ENCODE assay signal across 8 cellular contexts in genomic region chr4:170090667-170091052, GRCh38. TPM values are rescaled to one million over a fixed set of nuclear protein-coding genes. Genes with fewer than 3 reads are reported as not detected.
DNase-seq lines count a peak whose midpoint lies in the region; ATAC-seq, FAIRE-seq and TF ChIP-seq lines count a peak whose summit lies in the region.

No MANE protein-coding gene starts in this region.

- no peak for TF ChIP-seq CTCF in activated CD8-positive, alpha-beta T cell treated with anti-CD3 and anti-CD28 coated beads for 36 hours (IDR thresholded peaks at IDR 0.05)
- TF ChIP-seq CTCF in keratinocyte (optimal IDR thresholded peaks at IDR 0.05 in 1 of 3, IDR thresholded peaks at IDR 0.05 in 1 of 3, conservative IDR thresholded peaks at IDR 0.05 in 1 of 3; ENCODE audit: extremely low read depth in 1 of 3, insufficient read depth in 2 of 3, low read length in 3 of 3) (no peak), thoracic aorta (IDR thresholded peaks at IDR 0.05) (no peak), OCI-LY7 (conservative IDR thresholded peaks at IDR 0.05; ENCODE audit: low read length) (no peak)

- CTCF ChIA-PET in activated naive CD4-positive, alpha-beta T cell treated with anti-CD3 and anti-CD28 coated beads, Interleukin-2, amount 10 ng/mL, durations not matched to agents 7 days and 5 days (lab: Charles Lee): no interaction called here
- CTCF ChIA-PET in activated CD8-positive, alpha-beta T cell treated with anti-CD3 and anti-CD28 coated beads for 36 hours (lab: Charles Lee): interaction anchor here (1.2 kb wide), 1 partner anchor 280 kb away, joined by 6 read pairs; no protein-coding TSS in a partner anchor
- CTCF ChIA-PET in OCI-LY7 (lab: Charles Lee; ENCODE audit: unreplicated experiment): no interaction called here

- no peak overlapping the region for H3K27ac Mint-ChIP-seq in activated naive CD4-positive, alpha-beta T cell treated with anti-CD3 and anti-CD28 coated beads, Interleukin-2, amount 10 ng/mL, durations not matched to agents 7 days and 5 days
- H3K27ac Mint-ChIP-seq in activated naive CD4-positive, alpha-beta T cell treated with anti-CD3 and anti-CD28 coated beads, Interleukin-2, amount 50 U/mL, for 72 hours: no peak overlapping the region
- H3K27ac Mint-ChIP-seq in activated CD8-positive, alpha-beta T cell treated with anti-CD3 and anti-CD28 coated beads for 36 hours: no peak overlapping the region

- no peaks in the 10 kb centered on the region for H3K27me3 ChIP-seq in keratinocyte (ENCODE audit: control insufficient read depth, extremely low read depth, insufficient read depth, low read length)
- H3K27me3 ChIP-seq in thoracic aorta (replicated peaks; ENCODE audit: insufficient read depth): no peaks in the 10 kb centered on the region

- H3K9me1 ChIP-seq in keratinocyte (ENCODE audit: control insufficient read depth, extremely low read depth, insufficient read depth, low read length): no peaks in the 10 kb centered on the region

- peak overlapping the region in 2 of 3 experiments; percentile 81 to 84 for H3K4me3 ChIP-seq in keratinocyte (ENCODE audit: control insufficient read depth in 2 of 3, extremely low read depth in 1 of 3, insufficient read depth in 2 of 3, low read depth in 1 of 3, low read length in 3 of 3)
- H3K4me3 ChIP-seq in thoracic aorta: peak overlapping the region; percentile 82
- H3K4me3 ChIP-seq in OCI-LY7 (ENCODE audit: low read depth, low read length, poor library complexity, severe bottlenecking): no peak overlapping the region

- ATAC-seq in activated naive CD4-positive, alpha-beta T cell treated with anti-CD3 and anti-CD28 coated beads, Interleukin-2, amount 50 U/mL, for 72 hours: no peak
- no peak for ATAC-seq in activated CD8-positive, alpha-beta T cell treated with anti-CD3 and anti-CD28 coated beads for 36 hours
- ATAC-seq in thoracic aorta (ENCODE audit: insufficient number of reproducible peaks, low FRiP score, low read depth) (no peak), HG03159 (IDR thresholded peaks at IDR 0.05; ENCODE audit: unreplicated experiment) (no peak)

- H3K4me2 ChIP-seq in keratinocyte (ENCODE audit: control insufficient read depth, extremely low read depth, insufficient read depth, low read depth, low read length): peak overlapping the region; percentile 96
- no peak overlapping the region for H3K4me2 ChIP-seq in OCI-LY7 (ENCODE audit: low read length)

- H4K20me1 ChIP-seq in keratinocyte (ENCODE audit: control insufficient read depth, extremely low read depth, insufficient read depth, low read length) (no peaks in the 10 kb centered on the region), OCI-LY7 (ENCODE audit: insufficient read depth, low read length) (no peaks in the 10 kb centered on the region)

- POLR2A ChIA-PET in activated CD8-positive, alpha-beta T cell treated with anti-CD3 and anti-CD28 coated beads for 36 hours (lab: Charles Lee): no interaction called here
- POLR2A ChIA-PET in OCI-LY7 (lab: Charles Lee): no interaction called here

- no TSS peak for BruUV-seq in OCI-LY7 (replicated peaks; lab: Mats Ljungman, UMichigan)

- H3K4me1 ChIP-seq in keratinocyte (ENCODE audit: control insufficient read depth, extremely low read depth, insufficient read depth, low read length) (peaks cover 11% of the 10 kb centered on the region), thoracic aorta (ENCODE audit: control insufficient read depth in 1 of 2, low read depth in 2 of 2) (peaks cover 0 to 6% of the 10 kb centered on the region in 2 donors), OCI-LY7 (ENCODE audit: insufficient read depth, low read length, poor library complexity, severe bottlenecking) (no peaks in the 10 kb centered on the region)

- H3K79me2 ChIP-seq in keratinocyte (ENCODE audit: control insufficient read depth, insufficient read depth, low read length) (no peaks in the 10 kb centered on the region), OCI-LY7 (ENCODE audit: insufficient read depth, low read depth, low read length) (no peaks in the 10 kb centered on the region)

- no peaks in the 10 kb centered on the region for H3K9me2 ChIP-seq in OCI-LY7 (ENCODE audit: insufficient read depth, low read length)

- no peak overlapping the region for H3K9ac ChIP-seq in keratinocyte (ENCODE audit: control insufficient read depth, extremely low read depth, insufficient read depth, low read length)

- peaks cover 48% of the 10 kb centered on the region for H3K27me3 Mint-ChIP-seq in activated naive CD4-positive, alpha-beta T cell treated with anti-CD3 and anti-CD28 coated beads, Interleukin-2, amount 10 ng/mL, durations not matched to agents 7 days and 5 days
- H3K27me3 Mint-ChIP-seq in activated CD8-positive, alpha-beta T cell treated with anti-CD3 and anti-CD28 coated beads for 36 hours: peaks cover 34% of the 10 kb centered on the region

- peaks cover 12% of the 10 kb centered on the region for H3K4me1 Mint-ChIP-seq in activated naive CD4-positive, alpha-beta T cell treated with anti-CD3 and anti-CD28 coated beads, Interleukin-2, amount 10 ng/mL, durations not matched to agents 7 days and 5 days
- peaks cover 12% of the 10 kb centered on the region for H3K4me1 Mint-ChIP-seq in activated CD8-positive, alpha-beta T cell treated with anti-CD3 and anti-CD28 coated beads for 36 hours (ENCODE audit: low read depth)

- no peaks in the 10 kb centered on the region for H3K36me3 Mint-ChIP-seq in activated naive CD4-positive, alpha-beta T cell treated with anti-CD3 and anti-CD28 coated beads, Interleukin-2, amount 10 ng/mL, durations not matched to agents 7 days and 5 days
- peaks cover 0 to 5% of the 10 kb centered on the region in 2 donors for H3K36me3 Mint-ChIP-seq in activated naive CD4-positive, alpha-beta T cell treated with anti-CD3 and anti-CD28 coated beads, Interleukin-2, amount 50 U/mL, for 72 hours
- no peaks in the 10 kb centered on the region for H3K36me3 Mint-ChIP-seq in activated CD8-positive, alpha-beta T cell treated with anti-CD3 and anti-CD28 coated beads for 36 hours (ENCODE audit: low read depth)

- no peaks in the 10 kb centered on the region for H3K36me3 ChIP-seq in keratinocyte (ENCODE audit: control insufficient read depth in 2 of 2, extremely low read depth in 1 of 2, insufficient read depth in 2 of 2, low read length in 2 of 2)
- no peaks in the 10 kb centered on the region for H3K36me3 ChIP-seq in thoracic aorta
- H3K36me3 ChIP-seq in OCI-LY7 (ENCODE audit: insufficient read depth, low read length): no peaks in the 10 kb centered on the region

- H3K9me3 ChIP-seq in keratinocyte (ENCODE audit: control insufficient read depth, low read depth, low read length): no peaks in the 10 kb centered on the region
- H3K9me3 ChIP-seq in thoracic aorta: no peaks in the 10 kb centered on the region
- H3K9me3 ChIP-seq in OCI-LY7 (ENCODE audit: low read length): no peaks in the 10 kb centered on the region

- DNase-seq in activated naive CD4-positive, alpha-beta T cell treated with anti-CD3 and anti-CD28 coated beads, Interleukin-2, amount 10 ng/mL, durations not matched to agents 7 days and 5 days: no peak
- DNase-seq in activated naive CD4-positive, alpha-beta T cell treated with anti-CD3 and anti-CD28 coated beads, Interleukin-2, amount 50 U/mL, for 72 hours (ENCODE audit: low spot score in 2 of 2): no peak
- DNase-seq in activated CD8-positive, alpha-beta T cell treated with anti-CD3 and anti-CD28 coated beads for 36 hours: no peak
- no peak for DNase-seq in keratinocyte (ENCODE audit: low read depth, low spot score)
- DNase-seq in thoracic aorta (ENCODE audit: low spot score): no peak
- no peak for DNase-seq in NCI-H510A treated with DMSO at 0.1 percent for 48 hours (lab: John Stamatoyannopoulos, UW)
- DNase-seq in OCI-LY7 (ENCODE audit: low spot score): no peak

- no peak overlapping the region for H3K27ac ChIP-seq in keratinocyte (ENCODE audit: control insufficient read depth, insufficient read depth, low read length)
- H3K27ac ChIP-seq in thoracic aorta: peak overlapping the region in 1 of 2 donors; percentile 50
- H3K27ac ChIP-seq in OCI-LY7 (ENCODE audit: low read depth, low read length, poor library complexity, severe bottlenecking): no peak overlapping the region

- dilution Hi-C loops in keratinocyte (cut with MboI; ENCODE audit: extremely low pct_ligation_motif_present, low sequenced_read_pairs): no loop called here

- no peak for FAIRE-seq in keratinocyte (lab: Jason Lieb, UNC)

- peak overlapping the region; percentile 53 for H3K4me3 Mint-ChIP-seq in activated naive CD4-positive, alpha-beta T cell treated with anti-CD3 and anti-CD28 coated beads, Interleukin-2, amount 10 ng/mL, durations not matched to agents 7 days and 5 days
- H3K4me3 Mint-ChIP-seq in activated CD8-positive, alpha-beta T cell treated with anti-CD3 and anti-CD28 coated beads for 36 hours: peak overlapping the region; percentile 48

- H3K9me3 Mint-ChIP-seq in activated naive CD4-positive, alpha-beta T cell treated with anti-CD3 and anti-CD28 coated beads, Interleukin-2, amount 10 ng/mL, durations not matched to agents 7 days and 5 days: no peaks in the 10 kb centered on the region
- H3K9me3 Mint-ChIP-seq in activated naive CD4-positive, alpha-beta T cell treated with anti-CD3 and anti-CD28 coated beads, Interleukin-2, amount 50 U/mL, for 72 hours: no peaks in the 10 kb centered on the region
- no peaks in the 10 kb centered on the region for H3K9me3 Mint-ChIP-seq in activated CD8-positive, alpha-beta T cell treated with anti-CD3 and anti-CD28 coated beads for 36 hours

- H2AFZ ChIP-seq in keratinocyte (ENCODE audit: control insufficient read depth, low read length) (no peak overlapping the region), OCI-LY7 (ENCODE audit: low read length) (no peak overlapping the region)

- intact Hi-C loops in activated CD8-positive, alpha-beta T cell treated with anti-CD3 and anti-CD28 coated beads for 36 hours (cut with micrococcal nuclease): no loop called here
- intact Hi-C loops in OCI-LY7 (cut with micrococcal nuclease; ENCODE audit: unreplicated experiment): no loop called here

RNA-seq across cellular contexts. Expression of gene AADAT, which starts 0.9 kb away (rescaled TPM):
- not detected for total RNA-seq in activated naive CD4-positive, alpha-beta T cell treated with anti-CD3 and anti-CD28 coated beads, Interleukin-2, amount 50 U/mL, for 72 hours
- total RNA-seq in activated CD8-positive, alpha-beta T cell treated with anti-CD3 and anti-CD28 coated beads for 36 hours: not detected
- 2.1 to 6.2 TPM (median 5.2 TPM) in 3 replicates for polyA plus RNA-seq in keratinocyte
- not detected for polyA plus RNA-seq in keratinocyte (2011; ENCODE audit: low read depth)
- polyA plus RNA-seq in keratinocyte (2011; cell fraction: cytosol; rRNA removed): 1.9 and 5.1 TPM in 2 replicates
- polyA plus RNA-seq in keratinocyte (2011; cell fraction: nucleus; rRNA removed): 6.0 and 7.4 TPM in 2 replicates
- 2.3 TPM in 1 of 2 replicates, not detected in the other for polyA plus RNA-seq in keratinocyte (2012; ENCODE audit: low replicate concordance)
- 2.1 to 3.6 TPM in 2 of 3 replicates, not detected in the other for polyA minus RNA-seq in keratinocyte
- not detected for polyA minus RNA-seq in keratinocyte (2011; cell fraction: cytosol; rRNA and poly(A)+ RNA removed)
- polyA minus RNA-seq in keratinocyte (2011; cell fraction: nucleus; rRNA and poly(A)+ RNA removed): 1.6 and 2.1 TPM in 2 replicates
- 10 to 100 TPM in 1 of 2 donors, 1 to 10 TPM in 1; 5.6 to 13.5 TPM for total RNA-seq in thoracic aorta
- total RNA-seq in OCI-LY7 (2014; rRNA removed; shearing (Covaris generic)): not detected in 2 replicates
- total RNA-seq in OCI-LY7 (2022): not detected in 2 replicates

Comparison
In these comparisons a context has a peak if more than half of its experiments do, and no peak if none do; other contexts are left out.
1. RNA of gene AADAT, which starts 0.9 kb away (total RNA-seq): 5.6 to 13.5 TPM in thoracic aorta; not detected in activated naive CD4-positive, alpha-beta T cell treated with anti-CD3 and anti-CD28 coated beads, Interleukin-2, amount 50 U/mL, for 72 hours, not detected in activated CD8-positive, alpha-beta T cell treated with anti-CD3 and anti-CD28 coated beads for 36 hours and not detected in OCI-LY7; every median in the first group is over 4 times any median in the second.